In genomic region chr12:12441891-12442461, GRCh38 we compare ENCODE assay signal across 8 cellular contexts.
DNase-seq lines count a peak whose midpoint lies in the region; ATAC-seq and TF ChIP-seq lines count a peak whose summit lies in the region.

No MANE protein-coding gene starts in this region.

- peak overlapping the region; percentile 43 to 66 (median 60) for H3K27ac ChIP-seq in transverse colon

- peaks cover 0 to 1% (median 0%) of the 10 kb centered on the region in 4 donors for H3K36me3 ChIP-seq in transverse colon

- peaks cover 10% of the 10 kb centered on the region for H3K9me3 Mint-ChIP-seq in activated T-helper 2 cell treated with anti-CD3 and anti-CD28 coated beads, Interferon-gamma antibody, Interleukin-2, Interleukin-4, amounts not matched to agents 10 μg/mL and 5 μg/mL and 100 μg/mL, durations not matched to agents 14 hours and 24 hours and 36 hours

- H3K4me3 Mint-ChIP-seq in activated T-helper 2 cell treated with anti-CD3 and anti-CD28 coated beads, Interferon-gamma antibody, Interleukin-2, Interleukin-4, amounts not matched to agents 10 μg/mL and 5 μg/mL and 100 μg/mL, durations not matched to agents 14 hours and 24 hours and 36 hours (ENCODE audit: low read depth) = peak overlapping the region; percentile 55

- H3K27me3 Mint-ChIP-seq in activated T-helper 2 cell treated with anti-CD3 and anti-CD28 coated beads, Interferon-gamma antibody, Interleukin-2, Interleukin-4, amounts not matched to agents 10 μg/mL and 5 μg/mL and 100 μg/mL, durations not matched to agents 14 hours and 24 hours and 36 hours (ENCODE audit: low read depth) = no peaks in the 10 kb centered on the region

- H3K4me1 ChIP-seq in transverse colon = peaks cover 0 to 52% (median 12%) of the 10 kb centered on the region in 4 donors

- peak; percentile 47 for DNase-seq in activated gamma-delta T cell treated with Interleukin-2 at 50 U/mL for 16 hours
- DNase-seq in activated gamma-delta T cell (lab: John Stamatoyannopoulos, UW) = no peak
- peak; percentile 64 for DNase-seq in activated T-helper 2 cell treated with anti-CD3 and anti-CD28 coated beads, Interferon-gamma antibody, Interleukin-2, Interleukin-4, amounts not matched to agents 10 μg/mL and 5 μg/mL and 100 μg/mL, durations not matched to agents 14 hours and 24 hours and 36 hours (ENCODE audit: low spot score)
- peak; percentile 58 for DNase-seq in iris pigment epithelial cell (ENCODE audit: low read depth)
- no peak for DNase-seq in transverse colon
- DNase-seq in NCI-H748 treated with DMSO at 0.1 percent for 48 hours (lab: John Stamatoyannopoulos, UW) = no peak
- DNase-seq in GM19240 (ENCODE audit: insufficient read length, low spot score) = no peak

- peak; percentile 24 for TF ChIP-seq POLR2A in transverse colon (IDR thresholded peaks at IDR 0.05)

- H3K4me1 Mint-ChIP-seq in activated T-helper 2 cell treated with anti-CD3 and anti-CD28 coated beads, Interferon-gamma antibody, Interleukin-2, Interleukin-4, amounts not matched to agents 10 μg/mL and 5 μg/mL and 100 μg/mL, durations not matched to agents 14 hours and 24 hours and 36 hours (ENCODE audit: low read depth) = peaks cover 87% of the 10 kb centered on the region

- no peak for TF ChIP-seq EP300 in transverse colon (IDR thresholded peaks at IDR 0.05; ENCODE audit: low read depth)

- TF ChIP-seq CTCF in transverse colon (IDR thresholded peaks at IDR 0.05) = no peak

- WGBS in transverse colon (ENCODE audit: low coverage in 1 of 2), 2 donors = 77% methylated on average over 3 of the region's 3 CpGs; no CpG with 5 or more reads in 1 of the 2 donors

- in situ Hi-C loops in transverse colon (cut with MboI; ENCODE audit: low pct_ligation_motif_present in 1 of 4, low pct_unique_long_range_greater_than_20kb in 1 of 4, low sequenced_read_pairs in 3 of 4) = no loop called here

- H3K36me3 Mint-ChIP-seq in activated T-helper 2 cell treated with anti-CD3 and anti-CD28 coated beads, Interferon-gamma antibody, Interleukin-2, Interleukin-4, amounts not matched to agents 10 μg/mL and 5 μg/mL and 100 μg/mL, durations not matched to agents 14 hours and 24 hours and 36 hours (ENCODE audit: low read depth) = peaks cover 42% of the 10 kb centered on the region

- peak overlapping the region; percentile 95 for H3K27ac Mint-ChIP-seq in activated T-helper 2 cell treated with anti-CD3 and anti-CD28 coated beads, Interferon-gamma antibody, Interleukin-2, Interleukin-4, amounts not matched to agents 10 μg/mL and 5 μg/mL and 100 μg/mL, durations not matched to agents 14 hours and 24 hours and 36 hours

- H3K4me3 ChIP-seq in transverse colon = no peak overlapping the region

- ATAC-seq in GM18873 (IDR thresholded peaks at IDR 0.05; ENCODE audit: low FRiP score, unreplicated experiment) = no peak

- intact Hi-C loops in activated T-helper 2 cell treated with anti-CD3 and anti-CD28 coated beads, Interferon-gamma antibody, Interleukin-2, Interleukin-4, amounts not matched to agents 10 μg/mL and 5 μg/mL and 100 μg/mL, durations not matched to agents 14 hours and 24 hours and 36 hours (cut with micrococcal nuclease) = loop anchor here (1.0 to 5.0 kb wide), 9 partner anchors 14 to 275 kb away; partner anchors contain the start of genes BORCS5, CDKN1B and DUSP16
- intact Hi-C loops in transverse colon (cut with DNase I; ENCODE audit: low total_unique reads) = no loop called here

- no peaks in the 10 kb centered on the region for H3K27me3 ChIP-seq in transverse colon

- no peaks in the 10 kb centered on the region for H3K9me3 ChIP-seq in transverse colon

Comparison
In these comparisons a context has a peak if more than half of its experiments do, and no peak if none do; other contexts are left out.
1. DNase-seq: peak in activated gamma-delta T cell treated with Interleukin-2 at 50 U/mL for 16 hours (single experiment), activated T-helper 2 cell treated with anti-CD3 and anti-CD28 coated beads, Interferon-gamma antibody, Interleukin-2, Interleukin-4, amounts not matched to agents 10 μg/mL and 5 μg/mL and 100 μg/mL, durations not matched to agents 14 hours and 24 hours and 36 hours (single experiment) and iris pigment epithelial cell (single experiment); none in activated gamma-delta T cell (single experiment), transverse colon (single experiment), NCI-H748 treated with DMSO at 0.1 percent for 48 hours (single experiment) and GM19240 (single experiment).